8 cellular contexts compared by ENCODE assay signal in the genomic region with DNA sequence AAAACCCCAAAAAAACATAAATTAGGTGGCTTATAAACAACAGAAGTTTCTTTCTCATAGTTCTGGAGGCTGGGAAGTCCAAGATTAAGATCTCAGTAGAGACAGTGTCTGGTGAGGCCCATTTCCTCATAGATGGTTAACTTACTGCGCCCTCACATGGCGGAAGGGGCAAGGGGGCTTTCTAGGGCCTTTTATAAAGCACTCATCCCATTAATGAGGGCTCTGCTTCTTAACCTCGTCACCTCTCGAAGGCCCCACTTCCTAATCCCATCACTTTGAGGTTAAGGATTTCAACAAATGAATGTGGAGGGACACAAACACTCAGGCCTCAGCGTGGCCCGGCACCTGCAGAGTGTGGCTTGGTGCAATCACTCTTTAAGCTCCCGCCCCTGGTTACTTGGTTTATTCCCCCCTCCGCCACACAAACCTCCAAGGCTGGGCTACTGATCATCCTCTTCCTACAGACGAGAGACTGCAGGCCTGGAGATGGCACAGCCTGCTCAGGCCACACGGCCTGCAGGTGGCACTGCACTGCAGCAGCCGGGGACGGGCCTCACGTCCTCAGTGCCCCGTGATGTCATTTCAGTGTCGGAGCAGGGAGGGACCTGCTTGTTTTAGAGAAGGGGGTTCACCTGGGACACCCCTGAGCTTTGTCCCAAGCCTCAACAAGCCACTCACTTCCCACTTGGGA.
A peak's percentile ranks its signal among the peaks of the same experiment; 100 is the strongest.
DNase-seq lines count a peak whose midpoint lies in the region; ATAC-seq and TF ChIP-seq lines count a peak whose summit lies in the region.
"Not testable (repeated sequence)": the region's sequence is repeated elsewhere in the genome, so short reads cannot be mapped to it uniquely, and the experiment has no call there.

No MANE protein-coding gene starts in this region.

- peak; percentile 60 for DNase-seq in EL
- not testable (repeated sequence) for DNase-seq in MM.1S
- DNase-seq in Peyer's patch, result peak in 2 of 3 donors; percentile 78 to 79
- DNase-seq in activated T-cell treated with anti-CD3 and anti-CD28 coated beads, Interleukin-2, amount 50 U/mL, for 48 hours, result peak; percentile 40 to 54
- peak; percentile 61 for DNase-seq in endothelial cell (ENCODE audit: low spot score)
- peak; percentile 72 for DNase-seq in kidney tubule cell (ENCODE audit: low spot score)
- DNase-seq in putamen (ENCODE audit: low spot score), result peak; percentile 18
- peak; percentile 80 for DNase-seq in upper lobe of right lung

- not testable (repeated sequence) for H3K4me1 Mint-ChIP-seq in endothelial cell (ENCODE audit: unreplicated experiment)

- H3K36me3 ChIP-seq in MM.1S (replicated peaks; ENCODE audit: insufficient read depth, low read length); Peyer's patch; upper lobe of right lung: not testable (repeated sequence)

- not testable (repeated sequence) for TF ChIP-seq POLR2A in Peyer's patch (IDR thresholded peaks at IDR 0.05)

- H3K27ac Mint-ChIP-seq in endothelial cell (ENCODE audit: unreplicated experiment), result not testable (repeated sequence)

- not testable (repeated sequence) for H3K36me3 Mint-ChIP-seq in endothelial cell (ENCODE audit: low read depth, unreplicated experiment)

- not testable (repeated sequence) for H3K27ac ChIP-seq in MM.1S (ENCODE audit: low read length)
- peak overlapping the region in 1 of 4 donors; percentile 30 for H3K27ac ChIP-seq in Peyer's patch
- H3K27ac ChIP-seq in upper lobe of right lung, result peak overlapping the region; percentile 17

- not testable (repeated sequence) for H4K20me1 ChIP-seq in MM.1S (ENCODE audit: insufficient read depth, low read length)

- intact Hi-C loops in upper lobe of right lung (cut with DNase I), result loop anchor here (10.0 kb wide), 1 partner anchor 241 kb away; no protein-coding TSS in a partner anchor

- H3K9me3 ChIP-seq in MM.1S (replicated peaks; ENCODE audit: insufficient read depth, low read length); Peyer's patch; upper lobe of right lung: not testable (repeated sequence)

- not testable (repeated sequence) for H3K27me3 Mint-ChIP-seq in endothelial cell (ENCODE audit: unreplicated experiment)

- not testable (repeated sequence) for H3K9me2 ChIP-seq in MM.1S (replicated peaks; ENCODE audit: insufficient read depth, low read length)

- peaks cover 13% of the 10 kb centered on the region; the same call in 1 of the 2 replicates for H3K27me3 ChIP-seq in MM.1S (replicated peaks; ENCODE audit: insufficient read depth, low read length)
- not testable (repeated sequence) for H3K27me3 ChIP-seq in Peyer's patch, upper lobe of right lung

- not testable (repeated sequence) for H3K79me2 ChIP-seq in MM.1S (ENCODE audit: low read length)

- peak; percentile 91 for ATAC-seq in upper lobe of right lung

- not testable (repeated sequence) for H3K9ac ChIP-seq in MM.1S (ENCODE audit: low read length)

- H3K4me2 ChIP-seq in MM.1S (ENCODE audit: low read depth, low read length), result not testable (repeated sequence)

- H3F3A ChIP-seq in MM.1S (ENCODE audit: insufficient read depth, low read length), result not testable (repeated sequence)

- not testable (repeated sequence) for H3K4me3 ChIP-seq in MM.1S (ENCODE audit: low read length); upper lobe of right lung
- peak overlapping the region in 1 of 4 donors; percentile 24 for H3K4me3 ChIP-seq in Peyer's patch

- H2AFZ ChIP-seq in MM.1S (ENCODE audit: low read length), result not testable (repeated sequence)

- H3K9me3 Mint-ChIP-seq in endothelial cell (ENCODE audit: unreplicated experiment), result not testable (repeated sequence)

- H3K4me1 ChIP-seq in MM.1S (ENCODE audit: low read length); Peyer's patch; upper lobe of right lung: not testable (repeated sequence)

- TF ChIP-seq CTCF in MM.1S (IDR thresholded peaks at IDR 0.05; ENCODE audit: low read length) (0 out of 2 replicates have a peak, but pooled peaks have one; percentile 3), Peyer's patch (IDR thresholded peaks at IDR 0.05) (peak in 4 of 6 experiments; percentile 45 to 78 (median 73)), endothelial cell (IDR thresholded peaks at IDR 0.05; ENCODE audit: unreplicated experiment) (peak; percentile 18), upper lobe of right lung (IDR thresholded peaks at IDR 0.05) (peak; percentile 64)

- not testable (repeated sequence) for H3K4me3 Mint-ChIP-seq in endothelial cell (ENCODE audit: unreplicated experiment)

Comparison
In these comparisons a context has a peak if more than half of its experiments do, and no peak if none do; other contexts are left out.
1. CTCF ChIP-seq: peak in every context shown above with its lines; median percentile 73 in Peyer's patch; 64 in upper lobe of right lung; 18 in endothelial cell; 3 in MM.1S.